3 cellular contexts compared by ENCODE assay signal in the genomic region with DNA sequence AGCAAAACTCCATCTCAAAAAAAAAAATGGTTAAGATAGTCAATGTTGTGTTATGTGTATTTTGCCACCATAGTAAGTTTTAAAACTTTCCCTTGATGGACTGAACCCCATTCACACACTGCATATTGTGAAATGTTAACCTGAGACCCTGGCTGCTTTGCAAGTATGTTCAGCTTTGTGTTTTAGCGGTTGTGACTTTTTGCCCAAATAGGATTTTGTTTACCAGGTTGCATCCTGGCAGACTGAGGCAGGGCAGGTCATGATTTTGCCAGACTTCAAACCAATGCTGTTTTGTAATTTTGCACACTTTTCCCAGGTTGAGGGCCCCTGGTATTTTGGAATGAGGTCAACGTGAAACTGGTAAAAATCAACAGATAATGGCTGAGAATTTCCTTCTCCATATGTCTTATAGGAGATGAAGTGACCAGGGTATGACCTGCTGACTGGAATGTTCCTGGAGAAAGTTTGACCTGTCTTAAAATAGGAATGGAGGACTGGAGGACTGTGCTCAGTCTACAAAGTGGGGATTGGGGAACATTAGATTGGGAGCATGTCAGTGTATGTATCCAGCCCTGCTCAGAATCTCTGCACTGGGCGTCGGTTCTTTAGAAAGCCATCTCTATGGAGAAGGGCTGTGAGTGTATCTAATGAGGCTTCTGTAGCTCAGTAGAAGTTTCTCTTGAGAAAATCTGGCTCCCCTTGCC.
TF ChIP-seq lines count a peak whose summit lies in the region.

No MANE protein-coding gene starts in this region.

TF ChIP-seq in liver, 16 proteins besides CTCF, POLR2A, EP300 and RAD21:
- peak; percentile 23 for TF ChIP-seq YY1 (IDR thresholded peaks at IDR 0.05)
- TF ChIP-seq HNF4A (conservative IDR thresholded peaks at IDR 0.05), result peak in 1 of 2 donors; percentile 56
- no peak for TF ChIP-seq TAF1 (conservative IDR thresholded peaks at IDR 0.05)
- peak; percentile 26 to 77 for TF ChIP-seq RXRA (IDR thresholded peaks at IDR 0.05)

TF ChIP-seq in HepG2, 621 proteins besides CTCF, POLR2A, EP300 and RAD21:
- TF ChIP-seq SRSF9 (IDR thresholded peaks at IDR 0.05; ENCODE audit: borderline replicate concordance, insufficient read depth, low read depth, low read length, poor library complexity, severe bottlenecking), result no peak

TF ChIP-seq in K562, 482 proteins besides CTCF, POLR2A, EP300 and RAD21:
- TF ChIP-seq MCM2 (IDR thresholded peaks at IDR 0.05; ENCODE audit: low read depth) (no peak), DDX20 (tag; IDR thresholded peaks at IDR 0.05; ENCODE audit: low read depth) (no peak), TOE1 (IDR thresholded peaks at IDR 0.05; ENCODE audit: borderline replicate concordance) (no peak), TOE1 (CRISPR knock-in tag; IDR thresholded peaks at IDR 0.05; ENCODE audit: borderline replicate concordance, low read depth) (no peak), CEBPB (tag; IDR thresholded peaks at IDR 0.05) (peak; percentile 38; the same call in 1 of the 2 replicates), KHSRP (IDR thresholded peaks at IDR 0.05) (no peak), TGIF2 (CRISPR knock-in tag; IDR thresholded peaks at IDR 0.05) (no peak)
